In the genomic region with DNA sequence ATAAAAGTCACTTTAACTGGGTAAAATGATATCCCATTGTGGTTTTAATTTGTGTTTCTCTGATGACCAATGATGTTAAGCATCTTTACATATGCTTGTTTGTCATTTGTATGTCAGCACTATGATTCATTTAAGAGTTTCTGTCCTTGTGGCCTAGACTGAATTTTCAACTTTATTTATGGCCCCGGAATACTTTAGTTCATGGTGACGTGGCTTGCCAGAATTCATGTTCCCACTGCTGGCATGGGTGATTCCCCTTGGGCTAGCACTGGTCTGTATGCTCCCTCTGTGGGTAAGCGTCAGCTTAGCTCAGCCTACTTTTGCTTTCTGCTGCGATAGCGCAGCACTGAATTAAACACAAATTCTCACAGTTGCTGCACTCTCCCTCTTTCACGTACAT, we compare ENCODE assay signal across 20 cellular contexts.
DNase-seq lines count a peak whose midpoint lies in the region; ATAC-seq, FAIRE-seq and TF ChIP-seq lines count a peak whose summit lies in the region.
"Had no signal": no experiment of that assay in that cellular context is flagged by ENCODE, and none has a peak within 500 bp of the region (broad histone marks: within the 10 kb centered on the region; RNA-seq: fewer than 3 reads in every experiment).

No MANE protein-coding gene starts in this region.

- TF ChIP-seq CTCF in bronchial epithelial cell (IDR thresholded peaks at IDR 0.05; ENCODE audit: insufficient read depth, low read length, severe bottlenecking) (no peak), prostate gland (IDR thresholded peaks at IDR 0.05) (no peak)

- H3K27me3 ChIP-seq in bronchial epithelial cell (ENCODE audit: control insufficient read depth, insufficient read depth, low read length) (no peaks in the 10 kb centered on the region), prostate gland (replicated peaks; ENCODE audit: insufficient read depth) (no peaks in the 10 kb centered on the region)
- H3K27me3 ChIP-seq: ascending aorta, SJCRH30 had no signal

- no peaks in the 10 kb centered on the region for H3K4me1 ChIP-seq in prostate gland (replicated peaks)
- H3K4me1 ChIP-seq: ascending aorta, SJCRH30 had no signal

- H3K36me3 ChIP-seq in bronchial epithelial cell (ENCODE audit: control insufficient read depth, insufficient read depth, low read length) (no peaks in the 10 kb centered on the region), prostate gland (no peaks in the 10 kb centered on the region)
- H3K36me3 ChIP-seq: ascending aorta, SJCRH30 had no signal

- no peak for FAIRE-seq in bronchial epithelial cell (lab: Jason Lieb, UNC)
- FAIRE-seq: small intestine had no signal

- TF ChIP-seq POLR2A in prostate gland (IDR thresholded peaks at IDR 0.05): no peak

- intact Hi-C loops in prostate gland (cut with DNase I): no loop called here

- peak; percentile 78 for DNase-seq in GM03348 (ENCODE audit: low spot score)
- DNase-seq in M059J (ENCODE audit: low read depth): peak; percentile 96
- peak; percentile 18 for DNase-seq in bronchial epithelial cell (ENCODE audit: low read depth)
- DNase-seq in skeletal muscle cell (ENCODE audit: low read depth): peak; percentile 79
- DNase-seq in C1 segment of cervical spinal cord (lab: John Stamatoyannopoulos, UW): no peak
- DNase-seq in prostate gland (ENCODE audit: low spot score): no peak
- DNase-seq: activated CD4-positive, alpha-beta T cell treated with anti-CD3 and anti-CD28 coated beads for 36 hours; activated CD8-positive, alpha-beta memory T cell treated with anti-CD3 and anti-CD28 coated beads, Interleukin-2, amount 50 U/mL, for 4 hours; activated gamma-delta T cell treated with Interleukin-2 at 50 U/mL for 16 hours; DMS79; head of caudate nucleus; naive thymus-derived CD4-positive, alpha-beta T cell; NCI-H2029 treated with DMSO at 0.1 percent for 48 hours; SJCRH30; small intestine; stimulated activated CD4-positive, alpha-beta T cell treated with anti-CD3 and anti-CD28 coated beads, Interleukin-4, amount 100 ng/mL, for 24 hours had no signal

- H3K4me3 ChIP-seq in bronchial epithelial cell (ENCODE audit: low read depth, low read length) (no peak overlapping the region), skeletal muscle cell (ENCODE audit: low read depth, low read length) (no peak overlapping the region), prostate gland (no peak overlapping the region)
- H3K4me3 ChIP-seq: ascending aorta, coronary artery, lung, SJCRH30 had no signal

- no peak overlapping the region for H3K27ac ChIP-seq in prostate gland
- H3K27ac ChIP-seq: ascending aorta, coronary artery, SJCRH30 had no signal

- ATAC-seq in HG02970 (IDR thresholded peaks at IDR 0.05; ENCODE audit: low FRiP score, unreplicated experiment): no peak
- ATAC-seq: activated CD4-positive, alpha-beta T cell treated with anti-CD3 and anti-CD28 coated beads for 36 hours; naive thymus-derived CD4-positive, alpha-beta T cell had no signal

- no peaks in the 10 kb centered on the region for H3K9me3 ChIP-seq in prostate gland
- H3K9me3 ChIP-seq: SJCRH30 had no signal

- 89% methylated on average over 6 of the region's 6 CpGs for WGBS in prostate gland

Comparison
In these comparisons a context has a peak if more than half of its experiments do, and no peak if none do; other contexts are left out.
1. DNase-seq: peak in GM03348 (single experiment), M059J (single experiment), bronchial epithelial cell (single experiment) and skeletal muscle cell (single experiment); none in C1 segment of cervical spinal cord (0 of 14) and prostate gland (single experiment).